26 cellular contexts compared by ENCODE assay signal in the genomic region with DNA sequence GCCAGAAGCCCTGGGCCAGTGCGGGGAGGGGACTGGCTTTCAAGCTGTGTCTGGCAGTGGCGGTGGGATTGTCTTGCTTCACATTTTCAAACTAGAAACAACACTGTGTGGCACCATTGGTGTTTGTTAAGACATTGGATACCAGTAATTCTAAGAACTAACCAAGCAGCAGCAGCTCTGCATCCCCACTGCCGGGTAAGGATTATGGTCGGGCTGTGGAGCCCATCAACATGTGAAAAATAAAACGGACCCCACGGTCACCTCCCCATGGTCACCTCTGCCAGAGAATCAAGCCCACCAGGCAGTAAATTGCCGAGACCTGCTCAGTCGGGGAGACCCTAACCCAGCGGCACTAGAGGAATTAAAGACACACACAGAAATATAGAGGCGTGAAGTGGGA.
"Had no signal": no experiment of that assay in that cellular context is flagged by ENCODE, and none has a peak within 500 bp of the region (broad histone marks: within the 10 kb centered on the region; RNA-seq: fewer than 3 reads in every experiment).

No MANE protein-coding gene starts in this region.

- H3K9me3 ChIP-seq: gastrocnemius medialis, left lung, mucosa of descending colon, ovary, right lobe of liver, thoracic aorta, tibial nerve, upper lobe of right lung, uterus had no signal

- H3K36me3 ChIP-seq: gastrocnemius medialis, left lung, neural progenitor cell, ovary, right lobe of liver, thoracic aorta, tibial nerve, upper lobe of right lung, uterus had no signal

- H2AFZ ChIP-seq: neural progenitor cell had no signal

- H3K27ac ChIP-seq: dorsolateral prefrontal cortex, epithelial cell of prostate, gastrocnemius medialis, left lung, neural progenitor cell, ovary, right lobe of liver, thoracic aorta, tibial nerve, upper lobe of right lung, uterus had no signal

- H3K4me2 ChIP-seq: neural progenitor cell had no signal

- H3K9ac ChIP-seq: neural progenitor cell had no signal

- H3K4me1 ChIP-seq: gastrocnemius medialis, left lung, right lobe of liver, uterus had no signal

- H3K4me3 ChIP-seq: dorsolateral prefrontal cortex, gastrocnemius medialis, left lung, mucosa of descending colon, neural progenitor cell, ovary, right lobe of liver, thoracic aorta, tibial nerve, upper lobe of right lung, uterus had no signal

- H3K27me3 ChIP-seq: gastrocnemius medialis, left lung, neural progenitor cell, ovary, right lobe of liver, tibial nerve, upper lobe of right lung, uterus had no signal

- ATAC-seq: esophagus mucosa; gastrocnemius medialis; left lung; mucosa of descending colon; right lobe of liver; stimulated activated naive B cell treated with anti-CD40 and anti-IgM and Interleukin-4, amounts not matched to agents 10 μg/mL and 1 μg/mL and 100 μg/mL, for 72 hours; upper lobe of right lung had no signal

- DNase-seq: dorsolateral prefrontal cortex; effector CD8-positive, alpha-beta T cell; endodermal cell; foreskin fibroblast; gastrocnemius medialis; kidney; left lung; mesenchymal stem cell; mucosa of descending colon; naive B cell; nucleus accumbens; ovary; posterior cingulate gyrus; retina; right lobe of liver; small intestine; stimulated activated CD4-positive, alpha-beta T cell treated with anti-CD3 and anti-CD28 coated beads, Interleukin-15, amount 100 ng/mL, for 24 hours; stimulated activated CD4-positive, alpha-beta T cell treated with anti-CD3 and anti-CD28 coated beads, Interleukin-2, amount 100 ng/mL, for 48 hours; stimulated activated naive B cell treated with anti-CD40 and anti-IgM and Interleukin-4, amounts not matched to agents 10 μg/mL and 1 μg/mL and 100 μg/mL, for 72 hours; upper lobe of right lung; uterus had no signal
